1 cellular context compared by ENCODE assay signal in the genomic region with DNA sequence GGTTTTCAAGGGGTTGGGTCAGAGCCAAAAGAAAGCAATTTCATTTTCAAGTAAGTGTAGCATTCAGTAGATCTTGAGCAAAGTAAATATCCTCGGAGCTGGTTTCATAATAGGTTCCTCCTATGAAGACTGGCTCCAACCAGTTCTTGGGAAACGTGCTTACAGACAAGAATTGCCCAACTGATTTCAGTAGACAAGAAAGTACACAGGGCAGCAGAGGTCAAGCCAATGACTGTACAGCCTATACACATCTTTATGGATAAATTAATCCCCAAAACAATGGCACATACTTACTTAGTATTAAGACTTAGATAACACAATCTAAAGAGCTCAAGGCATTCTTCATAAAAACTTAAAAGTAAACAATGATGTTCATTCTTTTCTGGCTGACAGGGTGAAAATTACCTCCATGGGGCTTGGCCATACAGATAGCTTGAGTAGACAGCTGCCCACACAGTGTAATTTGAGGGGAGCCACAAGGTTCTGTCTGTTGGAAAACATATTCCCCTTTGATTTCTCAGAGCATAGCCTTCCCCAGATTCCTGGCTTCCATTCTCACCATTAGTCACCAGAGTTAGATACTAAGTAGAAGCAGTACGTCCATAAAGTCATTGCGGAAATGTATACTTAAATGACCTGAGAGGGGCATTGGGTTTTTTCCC.
TF ChIP-seq lines count a peak whose summit lies in the region.

No MANE protein-coding gene starts in this region.

TF ChIP-seq in K562, 482 proteins besides CTCF, POLR2A, EP300 and RAD21 (continued from another document and continues in another):
- TF ChIP-seq, protein P1, sequence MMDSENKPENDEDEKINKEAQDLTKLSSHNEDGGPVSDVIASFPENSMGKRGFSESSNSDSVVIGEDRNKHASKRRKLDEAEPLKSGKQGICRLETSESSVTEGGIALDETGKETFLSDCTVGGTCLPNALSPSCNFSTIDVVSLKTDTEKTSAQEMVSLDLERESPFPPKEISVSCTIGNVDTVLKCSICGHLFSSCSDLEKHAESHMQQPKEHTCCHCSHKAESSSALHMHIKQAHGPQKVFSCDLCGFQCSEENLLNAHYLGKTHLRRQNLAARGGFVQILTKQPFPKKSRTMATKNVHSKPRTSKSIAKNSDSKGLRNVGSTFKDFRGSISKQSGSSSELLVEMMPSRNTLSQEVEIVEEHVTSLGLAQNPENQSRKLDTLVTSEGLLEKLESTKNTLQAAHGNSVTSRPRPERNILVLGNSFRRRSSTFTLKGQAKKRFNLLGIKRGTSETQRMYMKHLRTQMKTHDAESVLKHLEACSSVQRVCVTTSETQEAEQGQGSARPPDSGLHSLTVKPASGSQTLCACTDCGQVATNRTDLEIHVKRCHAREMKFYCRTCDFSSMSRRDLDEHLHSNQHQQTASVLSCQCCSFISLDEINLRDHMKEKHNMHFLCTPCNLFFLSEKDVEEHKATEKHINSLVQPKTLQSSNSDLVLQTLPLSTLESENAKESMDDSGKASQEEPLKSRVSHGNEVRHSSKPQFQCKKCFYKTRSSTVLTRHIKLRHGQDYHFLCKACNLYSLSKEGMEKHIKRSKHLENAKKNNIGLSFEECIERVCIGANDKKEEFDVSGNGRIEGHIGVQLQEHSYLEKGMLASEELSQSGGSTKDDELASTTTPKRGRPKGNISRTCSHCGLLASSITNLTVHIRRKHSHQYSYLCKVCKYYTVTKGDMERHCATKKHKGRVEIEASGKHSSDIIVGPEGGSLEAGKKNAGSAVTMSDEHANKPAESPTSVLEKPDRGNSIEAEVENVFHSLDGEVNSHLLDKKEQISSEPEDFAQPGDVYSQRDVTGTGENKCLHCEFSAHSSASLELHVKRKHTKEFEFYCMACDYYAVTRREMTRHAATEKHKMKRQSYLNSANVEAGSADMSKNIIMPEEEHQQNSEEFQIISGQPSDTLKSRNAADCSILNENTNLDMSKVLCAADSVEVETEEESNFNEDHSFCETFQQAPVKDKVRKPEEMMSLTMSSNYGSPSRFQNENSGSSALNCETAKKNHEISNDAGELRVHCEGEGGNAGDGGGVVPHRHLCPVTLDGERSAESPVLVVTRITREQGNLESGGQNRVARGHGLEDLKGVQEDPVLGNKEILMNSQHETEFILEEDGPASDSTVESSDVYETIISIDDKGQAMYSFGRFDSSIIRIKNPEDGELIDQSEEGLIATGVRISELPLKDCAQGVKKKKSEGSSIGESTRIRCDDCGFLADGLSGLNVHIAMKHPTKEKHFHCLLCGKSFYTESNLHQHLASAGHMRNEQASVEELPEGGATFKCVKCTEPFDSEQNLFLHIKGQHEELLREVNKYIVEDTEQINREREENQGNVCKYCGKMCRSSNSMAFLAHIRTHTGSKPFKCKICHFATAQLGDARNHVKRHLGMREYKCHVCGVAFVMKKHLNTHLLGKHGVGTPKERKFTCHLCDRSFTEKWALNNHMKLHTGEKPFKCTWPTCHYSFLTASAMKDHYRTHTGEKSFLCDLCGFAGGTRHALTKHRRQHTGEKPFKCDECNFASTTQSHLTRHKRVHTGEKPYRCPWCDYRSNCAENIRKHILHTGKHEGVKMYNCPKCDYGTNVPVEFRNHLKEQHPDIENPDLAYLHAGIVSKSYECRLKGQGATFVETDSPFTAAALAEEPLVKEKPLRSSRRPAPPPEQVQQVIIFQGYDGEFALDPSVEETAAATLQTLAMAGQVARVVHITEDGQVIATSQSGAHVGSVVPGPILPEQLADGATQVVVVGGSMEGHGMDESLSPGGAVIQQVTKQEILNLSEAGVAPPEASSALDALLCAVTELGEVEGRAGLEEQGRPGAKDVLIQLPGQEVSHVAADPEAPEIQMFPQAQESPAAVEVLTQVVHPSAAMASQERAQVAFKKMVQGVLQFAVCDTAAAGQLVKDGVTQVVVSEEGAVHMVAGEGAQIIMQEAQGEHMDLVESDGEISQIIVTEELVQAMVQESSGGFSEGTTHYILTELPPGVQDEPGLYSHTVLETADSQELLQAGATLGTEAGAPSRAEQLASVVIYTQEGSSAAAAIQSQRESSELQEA (IDR thresholded peaks at IDR 0.05; ENCODE audit: low read depth), result no peak
- TF ChIP-seq KAT2B (IDR thresholded peaks at IDR 0.05; ENCODE audit: low read depth, low read length), result no peak
- TF ChIP-seq, protein P2, sequence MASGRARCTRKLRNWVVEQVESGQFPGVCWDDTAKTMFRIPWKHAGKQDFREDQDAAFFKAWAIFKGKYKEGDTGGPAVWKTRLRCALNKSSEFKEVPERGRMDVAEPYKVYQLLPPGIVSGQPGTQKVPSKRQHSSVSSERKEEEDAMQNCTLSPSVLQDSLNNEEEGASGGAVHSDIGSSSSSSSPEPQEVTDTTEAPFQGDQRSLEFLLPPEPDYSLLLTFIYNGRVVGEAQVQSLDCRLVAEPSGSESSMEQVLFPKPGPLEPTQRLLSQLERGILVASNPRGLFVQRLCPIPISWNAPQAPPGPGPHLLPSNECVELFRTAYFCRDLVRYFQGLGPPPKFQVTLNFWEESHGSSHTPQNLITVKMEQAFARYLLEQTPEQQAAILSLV (tag; IDR thresholded peaks at IDR 0.05), result peak; percentile 36; the same call in 1 of the 2 replicates
- TF ChIP-seq AFF1 (IDR thresholded peaks at IDR 0.05; ENCODE audit: low read depth in 1 of 2, partially characterized antibody in 2 of 2), result peak in 1 of 2 experiments; percentile 34
- no peak for TF ChIP-seq XRCC5 (IDR thresholded peaks at IDR 0.05; ENCODE audit: low read depth, low read length)
- TF ChIP-seq C11orf30 (IDR thresholded peaks at IDR 0.05; ENCODE audit: low read depth), result no peak
- TF ChIP-seq ATF1 (CRISPR knock-in tag; IDR thresholded peaks at IDR 0.05), result no peak
- TF ChIP-seq ATF1 (tag; IDR thresholded peaks at IDR 0.05), result no peak
- no peak for TF ChIP-seq POLR2AphosphoS5 (IDR thresholded peaks at IDR 0.05; ENCODE audit: control insufficient read depth, insufficient read depth, low read depth, low read length)
- no peak; a peak in 1 of 4 replicates for TF ChIP-seq KDM1A (IDR thresholded peaks at IDR 0.05)
- TF ChIP-seq NFIC (IDR thresholded peaks at IDR 0.05), result peak; percentile 35; the same call in 1 of the 2 replicates
- no peak for TF ChIP-seq TFAM (CRISPR knock-in tag; conservative IDR thresholded peaks at IDR 0.05)
- TF ChIP-seq CC2D1A (IDR thresholded peaks at IDR 0.05), result no peak
- TF ChIP-seq GTF2F1 (IDR thresholded peaks at IDR 0.05; ENCODE audit: low read depth, low read length), result no peak
- TF ChIP-seq GTF2E2 (tag; IDR thresholded peaks at IDR 0.05), result 0 out of 2 replicates have a peak, but pooled peaks have one; percentile 26
- TF ChIP-seq CREB3 (tag; conservative IDR thresholded peaks at IDR 0.05; ENCODE audit: low read depth), result no peak
- TF ChIP-seq ZNF766 (CRISPR knock-in tag; conservative IDR thresholded peaks at IDR 0.05), result no peak
- TF ChIP-seq ZNF644 (tag; IDR thresholded peaks at IDR 0.05; ENCODE audit: low read depth), result no peak
- TF ChIP-seq SIX5 (IDR thresholded peaks at IDR 0.05; ENCODE audit: borderline replicate concordance in 1 of 2, insufficient read depth in 1 of 2, low read depth in 1 of 2, low read length in 2 of 2), result no peak
- TF ChIP-seq, protein P3, sequence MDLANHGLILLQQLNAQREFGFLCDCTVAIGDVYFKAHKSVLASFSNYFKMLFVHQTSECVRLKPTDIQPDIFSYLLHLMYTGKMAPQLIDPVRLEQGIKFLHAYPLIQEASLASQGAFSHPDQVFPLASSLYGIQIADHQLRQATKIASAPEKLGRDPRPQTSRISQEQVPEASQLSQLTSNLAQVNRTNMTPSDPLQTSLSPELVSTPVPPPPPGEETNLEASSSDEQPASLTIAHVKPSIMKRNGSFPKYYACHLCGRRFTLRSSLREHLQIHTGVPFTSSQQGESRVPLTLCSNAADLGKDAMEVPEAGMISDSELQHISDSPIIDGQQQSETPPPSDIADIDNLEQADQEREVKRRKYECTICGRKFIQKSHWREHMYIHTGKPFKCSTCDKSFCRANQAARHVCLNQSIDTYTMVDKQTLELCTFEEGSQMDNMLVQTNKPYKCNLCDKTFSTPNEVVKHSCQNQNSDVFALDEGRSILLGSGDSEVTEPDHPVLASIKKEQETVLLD (IDR thresholded peaks at IDR 0.05), result no peak
- TF ChIP-seq, protein P4, sequence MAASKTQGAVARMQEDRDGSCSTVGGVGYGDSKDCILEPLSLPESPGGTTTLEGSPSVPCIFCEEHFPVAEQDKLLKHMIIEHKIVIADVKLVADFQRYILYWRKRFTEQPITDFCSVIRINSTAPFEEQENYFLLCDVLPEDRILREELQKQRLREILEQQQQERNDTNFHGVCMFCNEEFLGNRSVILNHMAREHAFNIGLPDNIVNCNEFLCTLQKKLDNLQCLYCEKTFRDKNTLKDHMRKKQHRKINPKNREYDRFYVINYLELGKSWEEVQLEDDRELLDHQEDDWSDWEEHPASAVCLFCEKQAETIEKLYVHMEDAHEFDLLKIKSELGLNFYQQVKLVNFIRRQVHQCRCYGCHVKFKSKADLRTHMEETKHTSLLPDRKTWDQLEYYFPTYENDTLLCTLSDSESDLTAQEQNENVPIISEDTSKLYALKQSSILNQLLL (CRISPR knock-in tag; IDR thresholded peaks at IDR 0.05; ENCODE audit: borderline replicate concordance), result no peak
- no peak for TF ChIP-seq CHD2 (IDR thresholded peaks at IDR 0.05; ENCODE audit: low read depth, low read length)
- TF ChIP-seq, protein P5, sequence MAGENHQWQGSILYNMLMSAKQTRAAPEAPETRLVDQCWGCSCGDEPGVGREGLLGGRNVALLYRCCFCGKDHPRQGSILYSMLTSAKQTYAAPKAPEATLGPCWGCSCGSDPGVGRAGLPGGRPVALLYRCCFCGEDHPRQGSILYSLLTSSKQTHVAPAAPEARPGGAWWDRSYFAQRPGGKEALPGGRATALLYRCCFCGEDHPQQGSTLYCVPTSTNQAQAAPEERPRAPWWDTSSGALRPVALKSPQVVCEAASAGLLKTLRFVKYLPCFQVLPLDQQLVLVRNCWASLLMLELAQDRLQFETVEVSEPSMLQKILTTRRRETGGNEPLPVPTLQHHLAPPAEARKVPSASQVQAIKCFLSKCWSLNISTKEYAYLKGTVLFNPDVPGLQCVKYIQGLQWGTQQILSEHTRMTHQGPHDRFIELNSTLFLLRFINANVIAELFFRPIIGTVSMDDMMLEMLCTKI (IDR thresholded peaks at IDR 0.05; ENCODE audit: partially characterized antibody), result no peak
- TF ChIP-seq YY1 (IDR thresholded peaks at IDR 0.05; ENCODE audit: borderline replicate concordance in 1 of 3, control insufficient read depth in 1 of 3, extremely low read depth in 1 of 3, insufficient read depth in 3 of 3, insufficient read length in 1 of 3, insufficient replicate concordance in 2 of 3, low read depth in 1 of 3, low read length in 2 of 3), result no peak
- no peak for TF ChIP-seq NCOA2 (IDR thresholded peaks at IDR 0.05; ENCODE audit: partially characterized antibody in 2 of 2)
- TF ChIP-seq ZNF384 (IDR thresholded peaks at IDR 0.05; ENCODE audit: low read depth, low read length), result no peak
- TF ChIP-seq NR1H2 (CRISPR knock-in tag; IDR thresholded peaks at IDR 0.05), result no peak
- TF ChIP-seq HNRNPUL1 (IDR thresholded peaks at IDR 0.05; ENCODE audit: low read length), result no peak
- no peak for TF ChIP-seq EZH2 (IDR thresholded peaks at IDR 0.05; ENCODE audit: borderline replicate concordance, low read depth, low read length)
- no peak for TF ChIP-seq ZBTB7A (IDR thresholded peaks at IDR 0.05; ENCODE audit: borderline replicate concordance, control insufficient read depth, low read depth, low read length)
- no peak for TF ChIP-seq BCLAF1 (IDR thresholded peaks at IDR 0.05; ENCODE audit: borderline replicate concordance in 1 of 2, control insufficient read depth in 1 of 2, low read depth in 2 of 2, low read length in 1 of 2)
